In genomic region chr10:89469517-89469916, GRCh38 we compare ENCODE assay signal across 1 cellular context.
TF ChIP-seq lines count a peak whose summit lies in the region.

No MANE protein-coding gene starts in this region.

TF ChIP-seq in HCT116, 20 proteins besides CTCF, POLR2A, EP300 and RAD21 (continued from another document):
- TF ChIP-seq EZH2phosphoT487 (IDR thresholded peaks at IDR 0.05; ENCODE audit: borderline replicate concordance) (no peak), SRF (IDR thresholded peaks at IDR 0.05; ENCODE audit: low read depth) (no peak), CBX3 (IDR thresholded peaks at IDR 0.05; ENCODE audit: low read depth) (no peak), SP1 (IDR thresholded peaks at IDR 0.05; ENCODE audit: low read depth) (peak; percentile 23; the same call in 1 of the 2 replicates)
